Comparison of ENCODE assay signal across 14 cellular contexts in the genomic region with DNA sequence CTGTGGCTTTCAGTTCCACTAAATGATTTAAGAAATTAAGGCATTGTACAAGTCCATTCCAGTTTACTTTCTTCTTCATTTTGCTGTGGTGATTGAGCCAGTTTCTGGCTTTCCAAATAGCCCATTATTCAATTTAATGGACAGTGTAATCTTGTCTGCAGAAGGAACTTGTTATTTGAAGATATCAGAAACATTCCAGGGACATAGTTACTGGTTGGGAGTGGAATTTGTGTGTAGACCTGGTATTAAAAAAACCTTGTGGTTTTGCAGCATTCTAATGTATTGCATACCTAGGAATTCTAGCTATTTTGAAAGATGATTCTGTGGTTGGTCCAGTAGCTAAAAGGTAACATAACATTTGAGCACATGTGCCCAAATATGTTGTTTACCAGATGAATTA.
A peak's percentile ranks its signal among the peaks of the same experiment; 100 is the strongest.
DNase-seq lines count a peak whose midpoint lies in the region; ATAC-seq lines count a peak whose summit lies in the region.
"Had no signal": no experiment of that assay in that cellular context is flagged by ENCODE, and none has a peak within 500 bp of the region (broad histone marks: within the 10 kb centered on the region; RNA-seq: fewer than 3 reads in every experiment).

No MANE protein-coding gene starts in this region.

- ATAC-seq in HG03354 (IDR thresholded peaks at IDR 0.05; ENCODE audit: poor library complexity, severe bottlenecking, unreplicated experiment) = no peak

- H3K9me3 ChIP-seq in adipocyte (ENCODE audit: control insufficient read depth, low read length) = peaks cover 11% of the 10 kb centered on the region
- H3K9me3 ChIP-seq: sigmoid colon, tibial nerve had no signal

- no peak overlapping the region for H3K4me3 ChIP-seq in adipocyte (ENCODE audit: low read length)
- H3K4me3 ChIP-seq: sigmoid colon, tibial nerve had no signal

- no peaks in the 10 kb centered on the region for H3K27me3 ChIP-seq in adipocyte (replicated peaks; ENCODE audit: control insufficient read depth, insufficient read depth, low read length)
- H3K27me3 ChIP-seq: sigmoid colon, tibial nerve had no signal

- peaks cover 19% of the 10 kb centered on the region for H3K4me1 ChIP-seq in adipocyte (ENCODE audit: control insufficient read depth, insufficient read depth, low read length)
- H3K4me1 ChIP-seq: sigmoid colon had no signal

- DNase-seq in A172 (ENCODE audit: low spot score) (peak; percentile 91), HCEC 1CT (peak; percentile 82), adipocyte (ENCODE audit: low read depth) (peak; percentile 73), hepatic stellate cell (ENCODE audit: low spot score) (peak; percentile 21), amygdala (lab: John Stamatoyannopoulos, UW) (no peak), DMS79 treated with DMSO at 0.1 percent for 48 hours (lab: John Stamatoyannopoulos, UW) (no peak)
- DNase-seq in stimulated activated CD4-positive, alpha-beta T cell treated with anti-CD3 and anti-CD28 coated beads, Interleukin-12 subunit alpha, Interleukin-12 subunit beta, amount 100 ng/mL, for 4 hours = no peak
- DNase-seq: DND-41, NCI-H146, NCI-H82, sigmoid colon, WERI-Rb-1 had no signal

- H3K36me3 ChIP-seq in adipocyte (ENCODE audit: control insufficient read depth, insufficient read depth, low read length, severe bottlenecking) = no peaks in the 10 kb centered on the region
- H3K36me3 ChIP-seq: sigmoid colon, WERI-Rb-1 had no signal

- no peak overlapping the region for H3K9ac ChIP-seq in adipocyte (ENCODE audit: low read length)

Comparison
In these comparisons a context has a peak if more than half of its experiments do, and no peak if none do; other contexts are left out.
1. DNase-seq: peak in A172 (single experiment), HCEC 1CT (single experiment), adipocyte (single experiment) and hepatic stellate cell (single experiment); none in amygdala (0 of 56), stimulated activated CD4-positive, alpha-beta T cell treated with anti-CD3 and anti-CD28 coated beads, Interleukin-12 subunit alpha, Interleukin-12 subunit beta, amount 100 ng/mL, for 4 hours (single experiment) and DMS79 treated with DMSO at 0.1 percent for 48 hours (single experiment).